In genomic region chrX:39049975-39050374, GRCh38 we compare ENCODE assay signal across 36 cellular contexts.
"Had no signal": no experiment of that assay in that cellular context is flagged by ENCODE, and none has a peak within 500 bp of the region (broad histone marks: within the 10 kb centered on the region; RNA-seq: fewer than 3 reads in every experiment).

No MANE protein-coding gene starts in this region.

- H3K4me1 ChIP-seq: adrenal gland had no signal

- DNase-seq: activated CD4-positive, alpha-beta memory T cell treated with anti-CD3 and anti-CD28 coated beads for 36 hours; activated CD4-positive, alpha-beta T cell treated with anti-CD3 and anti-CD28 coated beads for 4 hours; activated CD4-positive, alpha-beta T cell treated with anti-CD3 and anti-CD28 coated beads, Interleukin-2, amount 50 U/mL, for 1 hour; activated CD4-positive, alpha-beta T cell treated with anti-CD3 and anti-CD28 coated beads, Interleukin-2, amount 50 U/mL, for 4 hours; activated CD4-positive, CD25-positive, alpha-beta regulatory T cell; activated CD8-positive, alpha-beta memory T cell treated with anti-CD3 and anti-CD28 coated beads, Interleukin-2, amount 50 U/mL, for 4 hours; activated CD8-positive, alpha-beta T cell treated with anti-CD3 and anti-CD28 coated beads for 36 hours; activated effector memory CD4-positive, alpha-beta T cell treated with anti-CD3 and anti-CD28 coated beads, Interleukin-2, amount 50 U/mL, for 16 hours; activated gamma-delta T cell treated with Interleukin-2 at 50 U/mL for 16 hours; activated naive CD4-positive, alpha-beta T cell; activated naive CD4-positive, alpha-beta T cell treated with anti-CD3 and anti-CD28 coated beads for 36 hours; activated naive CD4-positive, alpha-beta T cell treated with anti-CD3 and anti-CD28 coated beads, Interleukin-2, amount 50 U/mL, for 16 hours; activated naive CD8-positive, alpha-beta T cell treated with anti-CD3 and anti-CD28 coated beads for 36 hours; activated T-cell treated with anti-CD3 and anti-CD28 coated beads for 4 hours; activated T-cell treated with anti-CD3 and anti-CD28 coated beads, Interleukin-2, amount 50 U/mL, for 1 hour; activated T-cell treated with anti-CD3 and anti-CD28 coated beads, Interleukin-2, amount 50 U/mL, for 4 hours; activated T-cell treated with anti-CD3 and anti-CD28 coated beads, Interleukin-2, amount 50 U/mL, for 72 hours; adrenal gland; amniotic stem cell; aorta; brain microvascular endothelial cell; central memory CD4-positive, alpha-beta T cell; SW 1271; T-helper 1 cell; T-helper 2 cell; T-helper 9 cell; WERI-Rb-1 had no signal

- H3K4me3 Mint-ChIP-seq: activated CD4-positive, alpha-beta memory T cell treated with anti-CD3 and anti-CD28 coated beads for 36 hours; activated CD4-positive, alpha-beta T cell treated with anti-CD3 and anti-CD28 coated beads, Interleukin-2, amount 10 ng/mL, durations not matched to agents 24 days and 14 days; activated CD8-positive, alpha-beta T cell treated with anti-CD3 and anti-CD28 coated beads for 36 hours; activated naive CD4-positive, alpha-beta T cell treated with anti-CD3 and anti-CD28 coated beads for 36 hours; activated naive CD8-positive, alpha-beta T cell treated with anti-CD3 and anti-CD28 coated beads for 36 hours; activated T-cell treated with anti-CD3 and anti-CD28 coated beads, Interleukin-2, amount 50 U/mL, for 4 hours; activated T-cell treated with anti-CD3 and anti-CD28 coated beads, Interleukin-2, amount 50 U/mL, for 72 hours; activated T-helper 1 cell treated with anti-CD3 and anti-CD28 coated beads, Interleukin-12 subunit alpha, Interleukin-12 subunit beta, Interleukin-2, Interleukin-4 antibody, amounts not matched to agents 30 ng/mL and 10 ng/mL and 1 ng/mL, durations not matched to agents 14 hours and 24 hours and 36 hours; activated T-helper 17 cell treated with anti-CD3 and anti-CD28 coated beads, Interleukin-2, amount 50 U/mL, for 72 hours; T-helper 1 cell treated with Interleukin-12 subunit alpha and Interleukin-12 subunit beta and Interleukin-4 antibody, amounts not matched to agents 30 μg/mL and 1 μg/mL, for 36 hours; T-helper 2 cell treated with Interferon-gamma antibody and Interleukin-4, amounts not matched to agents 5 μg/mL and 100 μg/mL, for 36 hours; WTC11 had no signal

- H3K27ac Mint-ChIP-seq: activated CD4-positive, alpha-beta memory T cell treated with anti-CD3 and anti-CD28 coated beads for 36 hours; activated CD4-positive, alpha-beta T cell treated with anti-CD3 and anti-CD28 coated beads, Interleukin-2, amount 10 ng/mL, durations not matched to agents 24 days and 14 days; activated CD8-positive, alpha-beta T cell treated with anti-CD3 and anti-CD28 coated beads for 36 hours; activated naive CD4-positive, alpha-beta T cell treated with anti-CD3 and anti-CD28 coated beads for 36 hours; activated naive CD4-positive, alpha-beta T cell treated with anti-CD3 and anti-CD28 coated beads, Interleukin-2, amount 50 U/mL, for 72 hours; activated naive CD8-positive, alpha-beta T cell treated with anti-CD3 and anti-CD28 coated beads for 36 hours; activated T-cell treated with anti-CD3 and anti-CD28 coated beads, Interleukin-2, amount 50 U/mL, for 72 hours; activated T-helper 1 cell treated with anti-CD3 and anti-CD28 coated beads, Interleukin-12 subunit alpha, Interleukin-12 subunit beta, Interleukin-2, Interleukin-4 antibody, amounts not matched to agents 30 ng/mL and 10 ng/mL and 1 ng/mL, durations not matched to agents 14 hours and 24 hours and 36 hours; activated T-helper 17 cell treated with anti-CD3 and anti-CD28 coated beads, Interleukin-2, amount 50 U/mL, for 72 hours; T-helper 1 cell treated with Interleukin-12 subunit alpha and Interleukin-12 subunit beta and Interleukin-4 antibody, amounts not matched to agents 30 μg/mL and 1 μg/mL, for 36 hours; T-helper 2 cell treated with Interferon-gamma antibody and Interleukin-4, amounts not matched to agents 5 μg/mL and 100 μg/mL, for 36 hours; WTC11 had no signal

- H3K36me3 ChIP-seq: adrenal gland, brain microvascular endothelial cell, WERI-Rb-1 had no signal

- H3K4me3 ChIP-seq: adrenal gland, body of pancreas had no signal

- H3K27ac ChIP-seq: adrenal gland, brain microvascular endothelial cell, WERI-Rb-1 had no signal

- H3K9me3 Mint-ChIP-seq: activated CD8-positive, alpha-beta T cell treated with anti-CD3 and anti-CD28 coated beads for 36 hours; activated naive CD4-positive, alpha-beta T cell treated with anti-CD3 and anti-CD28 coated beads for 36 hours; activated naive CD4-positive, alpha-beta T cell treated with anti-CD3 and anti-CD28 coated beads, Interleukin-2, amount 50 U/mL, for 72 hours; activated naive CD8-positive, alpha-beta T cell treated with anti-CD3 and anti-CD28 coated beads for 36 hours; activated T-cell treated with anti-CD3 and anti-CD28 coated beads, Interleukin-2, amount 50 U/mL, for 4 hours; activated T-helper 1 cell treated with anti-CD3 and anti-CD28 coated beads, Interleukin-12 subunit alpha, Interleukin-12 subunit beta, Interleukin-2, Interleukin-4 antibody, amounts not matched to agents 30 ng/mL and 10 ng/mL and 1 ng/mL, durations not matched to agents 14 hours and 24 hours and 36 hours; activated T-helper 17 cell treated with anti-CD3 and anti-CD28 coated beads, Interleukin-2, amount 50 U/mL, for 72 hours; T-helper 1 cell treated with Interleukin-12 subunit alpha and Interleukin-12 subunit beta and Interleukin-4 antibody, amounts not matched to agents 30 μg/mL and 1 μg/mL, for 36 hours; T-helper 2 cell treated with Interferon-gamma antibody and Interleukin-4, amounts not matched to agents 5 μg/mL and 100 μg/mL, for 36 hours had no signal

- H3K4me1 Mint-ChIP-seq: activated CD4-positive, alpha-beta T cell treated with anti-CD3 and anti-CD28 coated beads, Interleukin-2, amount 10 ng/mL, durations not matched to agents 24 days and 14 days; activated naive CD8-positive, alpha-beta T cell treated with anti-CD3 and anti-CD28 coated beads for 36 hours had no signal

- H3K9me3 ChIP-seq: adrenal gland, body of pancreas had no signal

- FAIRE-seq: TTC549 had no signal

- H3K27me3 Mint-ChIP-seq: activated CD4-positive, alpha-beta memory T cell treated with anti-CD3 and anti-CD28 coated beads for 36 hours; activated CD8-positive, alpha-beta T cell treated with anti-CD3 and anti-CD28 coated beads for 36 hours; activated naive CD8-positive, alpha-beta T cell treated with anti-CD3 and anti-CD28 coated beads for 36 hours had no signal

- H3K36me3 Mint-ChIP-seq: activated CD4-positive, alpha-beta memory T cell treated with anti-CD3 and anti-CD28 coated beads for 36 hours; activated naive CD4-positive, alpha-beta T cell treated with anti-CD3 and anti-CD28 coated beads, Interleukin-2, amount 50 U/mL, for 72 hours; activated naive CD8-positive, alpha-beta T cell treated with anti-CD3 and anti-CD28 coated beads for 36 hours; WTC11 had no signal

- H3K27me3 ChIP-seq: body of pancreas, brain microvascular endothelial cell had no signal
